ENCODE assay signal across 8 cellular contexts in the genomic region with DNA sequence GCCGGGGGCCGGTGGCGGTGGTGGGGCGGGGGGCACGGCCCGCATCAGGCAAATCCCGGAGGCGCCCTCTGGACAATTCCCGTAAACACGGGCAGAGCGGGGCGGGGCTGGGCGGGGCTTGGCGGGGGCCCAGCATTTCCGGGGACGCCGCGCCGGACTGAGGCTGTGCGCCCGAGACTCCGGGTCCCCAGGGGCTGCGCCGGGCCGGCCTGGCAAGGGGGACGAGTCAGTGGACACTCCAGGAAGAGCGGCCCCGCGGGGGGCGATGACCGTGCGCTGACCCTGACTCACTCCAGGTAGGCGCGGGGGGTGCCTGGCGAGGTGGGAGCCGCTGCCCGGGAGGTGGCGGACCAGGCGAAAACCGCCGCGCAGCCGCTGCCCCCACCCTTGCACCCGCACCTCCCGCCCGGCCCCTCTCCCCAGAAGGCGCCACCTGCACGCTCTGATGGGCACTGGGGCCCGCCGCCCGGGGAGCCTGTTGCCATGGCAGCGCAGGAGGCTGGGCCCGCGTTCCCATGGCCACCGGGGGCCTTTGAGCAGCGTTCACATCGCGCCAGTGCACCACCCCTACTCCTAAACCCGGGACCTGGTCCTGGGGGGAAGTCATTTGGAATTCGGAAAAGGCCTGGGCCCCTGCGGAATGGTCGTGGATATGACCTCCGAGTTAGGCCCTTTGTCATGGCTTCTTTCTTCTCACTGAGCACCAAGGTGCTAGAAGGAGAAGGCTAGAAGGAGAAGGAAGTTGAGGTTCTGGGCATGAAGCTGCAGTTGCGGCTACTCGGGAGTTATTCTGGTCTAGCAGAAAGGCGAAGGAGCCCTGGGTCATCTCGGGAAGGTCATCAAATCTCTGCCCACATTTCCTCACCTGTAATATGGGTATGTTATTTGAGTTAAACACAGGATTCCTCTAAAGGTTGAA. TPM values are rescaled to one million over a fixed set of nuclear protein-coding genes. Genes with fewer than 3 reads are reported as not detected.
A peak's percentile ranks its signal among the peaks of the same experiment; 100 is the strongest.
DNase-seq lines count a peak whose midpoint lies in the region; ATAC-seq and TF ChIP-seq lines count a peak whose summit lies in the region.

No MANE protein-coding gene starts in this region.

- TF ChIP-seq POLR2A in esophagus muscularis mucosa (IDR thresholded peaks at IDR 0.05; ENCODE audit: low read depth) (peak; percentile 72), testis (IDR thresholded peaks at IDR 0.05) (no peak)

- intact Hi-C loops in CD4-positive, alpha-beta memory T cell (cut with micrococcal nuclease): loop anchor here (2.0 kb wide), 2 partner anchors 16 to 46 kb away; a partner anchor contains a TSS
- intact Hi-C loops in esophagus muscularis mucosa (cut with DNase I): no loop called here
- intact Hi-C loops in testis (cut with DNase I; ENCODE audit: low total_unique reads): no loop called here

- ATAC-seq in GM19324 (IDR thresholded peaks at IDR 0.05; ENCODE audit: low FRiP score, unreplicated experiment) (peak; percentile 73), HG03432 (IDR thresholded peaks at IDR 0.05; ENCODE audit: unreplicated experiment) (peak; percentile 76)

- H3K4me3 ChIP-seq in CD4-positive, alpha-beta memory T cell (ENCODE audit: low read length in 2 of 2): peak overlapping the region; percentile 6 to 63
- H3K4me3 ChIP-seq in NT2/D1 (ENCODE audit: insufficient read length, low read depth): peak overlapping the region; percentile 49
- peak overlapping the region; percentile 73 to 95 (median 86) for H3K4me3 ChIP-seq in esophagus muscularis mucosa
- peak overlapping the region; percentile 65 to 68 for H3K4me3 ChIP-seq in testis

- no peaks in the 10 kb centered on the region for H3K36me3 ChIP-seq in CD4-positive, alpha-beta memory T cell (ENCODE audit: insufficient read depth, low read length)
- H3K36me3 ChIP-seq in NT2/D1 (ENCODE audit: insufficient read depth, insufficient read length, low read length) (no peaks in the 10 kb centered on the region), esophagus muscularis mucosa (no peaks in the 10 kb centered on the region), testis (ENCODE audit: low read depth, missing control alignments) (no peaks in the 10 kb centered on the region)

- H3K27ac Mint-ChIP-seq in CD4-positive, alpha-beta memory T cell: peak overlapping the region; percentile 4 to 86 (median 81)

- H3K36me3 Mint-ChIP-seq in CD4-positive, alpha-beta memory T cell: no peaks in the 10 kb centered on the region

- peaks cover 10 to 18% (median 14%) of the 10 kb centered on the region in 4 donors for H3K4me1 Mint-ChIP-seq in CD4-positive, alpha-beta memory T cell

- H3K4me1 ChIP-seq in CD4-positive, alpha-beta memory T cell (ENCODE audit: insufficient read depth, low read length): peaks cover 17% of the 10 kb centered on the region
- H3K4me1 ChIP-seq in NT2/D1 (ENCODE audit: insufficient read depth, insufficient read length) (peaks cover 10% of the 10 kb centered on the region), esophagus muscularis mucosa (peaks cover 23 to 97% (median 84%) of the 10 kb centered on the region in 4 donors), testis (peaks cover 19% of the 10 kb centered on the region)

- H3K27ac ChIP-seq in CD4-positive, alpha-beta memory T cell (ENCODE audit: low read depth, low read length): peak overlapping the region; percentile 51
- H3K27ac ChIP-seq in esophagus muscularis mucosa (replicated peaks in 1 of 4) (peak overlapping the region; percentile 94 to 100 (median 97)), testis (peak overlapping the region; percentile 90 to 93)

- H3K27me3 ChIP-seq in CD4-positive, alpha-beta memory T cell (ENCODE audit: insufficient read depth, low read length): no peaks in the 10 kb centered on the region
- H3K27me3 ChIP-seq in NT2/D1 (ENCODE audit: insufficient read depth, insufficient read length) (no peaks in the 10 kb centered on the region), esophagus muscularis mucosa (peaks cover 0 to 4% (median 1%) of the 10 kb centered on the region in 4 donors), testis (no peaks in the 10 kb centered on the region)

- POLR2A ChIA-PET in CD4-positive, alpha-beta memory T cell (lab: Charles Lee; ENCODE audit: partially characterized antibody): interaction anchor here (1.0 to 4.3 kb wide), 3 partner anchors 16 to 86 kb away, joined by 4 to 27 read pairs (median 4); a partner anchor contains a TSS

- CTCF ChIA-PET in CD4-positive, alpha-beta memory T cell (lab: Charles Lee; ENCODE audit: partially characterized antibody): interaction anchor here (1.0 kb wide), 1 partner anchor 36 kb away, joined by 3 read pairs; no protein-coding TSS in a partner anchor

- peak overlapping the region; percentile 59 for H3K9ac ChIP-seq in NT2/D1 (ENCODE audit: insufficient read length, low read depth)

- DNase-seq in CD4-positive, alpha-beta memory T cell: peak; percentile 56 to 71 (median 65)
- DNase-seq in NT2/D1 (ENCODE audit: low read depth, low spot score): no peak
- peak; percentile 34 for DNase-seq in activated T-cell treated with anti-CD3 and anti-CD28 coated beads for 48 hours (ENCODE audit: low read depth)
- DNase-seq in esophagus muscularis mucosa (ENCODE audit: extremely low spot score): no peak
- peak; percentile 45 for DNase-seq in myocyte (ENCODE audit: low read depth)
- DNase-seq in testis: peak; percentile 79

- TF ChIP-seq CTCF in esophagus muscularis mucosa (IDR thresholded peaks at IDR 0.05): peak in 1 of 3 experiments; percentile 2
- no peak for TF ChIP-seq CTCF in testis (IDR thresholded peaks at IDR 0.05)

- no peaks in the 10 kb centered on the region for H3K27me3 Mint-ChIP-seq in CD4-positive, alpha-beta memory T cell

- no peaks in the 10 kb centered on the region for H3K9me3 ChIP-seq in CD4-positive, alpha-beta memory T cell (ENCODE audit: control insufficient read depth in 1 of 2, low read length in 2 of 2)
- H3K9me3 ChIP-seq in NT2/D1 (ENCODE audit: insufficient read depth, low read length) (no peaks in the 10 kb centered on the region), esophagus muscularis mucosa (no peaks in the 10 kb centered on the region), testis (no peaks in the 10 kb centered on the region)

- TF ChIP-seq EP300 in esophagus muscularis mucosa (IDR thresholded peaks at IDR 0.05): peak; percentile 10

- H3K9me3 Mint-ChIP-seq in CD4-positive, alpha-beta memory T cell: no peaks in the 10 kb centered on the region

- WGBS in esophagus muscularis mucosa: 12% methylated on average over 12 of the region's 67 CpGs
- WGBS in testis, 2 donors: 16% methylated on average over 27 to 43 of the region's 67 CpGs

- peak overlapping the region; percentile 81 to 92 (median 88) for H3K4me3 Mint-ChIP-seq in CD4-positive, alpha-beta memory T cell

RNA-seq across cellular contexts. Expression of a gene that starts 16.1 kb away (rescaled TPM):
- total RNA-seq in CD4-positive, alpha-beta memory T cell: 10 to 100 TPM; 18.9 to 23.0 TPM
- 10 to 100 TPM in 1 of 2 donors, 1 to 10 TPM in 1; 4.4 to 10.5 TPM for polyA plus RNA-seq in CD4-positive, alpha-beta memory T cell
- 10 to 100 TPM; 30.7 to 68.3 (median 43.4) TPM for total RNA-seq in esophagus muscularis mucosa
- total RNA-seq in myocyte: 1.8 and 3.5 TPM in 2 replicates
- 2.7 TPM for polyA plus RNA-seq in myocyte (2012)
- 10 to 100 TPM; 59.4 to 78.3 TPM for total RNA-seq in testis
- 22.2 TPM for polyA plus RNA-seq in testis (ENCODE audit: insufficient read depth, low read depth, low replicate concordance)

RNA-seq across cellular contexts. Expression of a gene that starts 48.7 kb away (rescaled TPM):
- 10 to 100 TPM; 95.2 to 98.2 TPM for total RNA-seq in CD4-positive, alpha-beta memory T cell
- 100 to 1,000 TPM; 259 to 345 TPM for polyA plus RNA-seq in CD4-positive, alpha-beta memory T cell
- total RNA-seq in esophagus muscularis mucosa (10 to 100 TPM; 27.2 to 49.0 (median 33.8) TPM), myocyte (9.2 and 17.7 TPM in 2 replicates), testis (10 to 100 TPM; 50.8 to 78.0 TPM)
- polyA plus RNA-seq in myocyte (2012): 84.0 TPM
- 138 TPM for polyA plus RNA-seq in testis (ENCODE audit: insufficient read depth, low read depth, low replicate concordance)

RNA-seq across cellular contexts. Expression of a gene that starts 49.0 kb away (rescaled TPM):
- 10 to 100 TPM; 10.1 to 15.0 TPM for total RNA-seq in CD4-positive, alpha-beta memory T cell
- polyA plus RNA-seq in CD4-positive, alpha-beta memory T cell: 1 to 10 TPM in 1 of 2 donors, under 1 TPM in 1; 0.58 to 2.0 TPM
- total RNA-seq in esophagus muscularis mucosa (1 to 10 TPM; 3.8 to 7.4 (median 5.3) TPM), myocyte (5.2 and 11.2 TPM in 2 replicates), testis (10 to 100 TPM in 1 of 2 donors, 1 to 10 TPM in 1; 6.2 to 16.1 TPM)
- polyA plus RNA-seq in myocyte (2012): 5.1 TPM
- 8.9 TPM for polyA plus RNA-seq in testis (ENCODE audit: insufficient read depth, low read depth, low replicate concordance)

Comparison
In these comparisons a context has a peak if more than half of its experiments do, and no peak if none do; other contexts are left out.
1. DNase-seq: peak in CD4-positive, alpha-beta memory T cell (5 of 5), activated T-cell treated with anti-CD3 and anti-CD28 coated beads for 48 hours (single experiment), myocyte (single experiment) and testis (single experiment); none in NT2/D1 (single experiment) and esophagus muscularis mucosa (single experiment).
2. H3K4me3 ChIP-seq: peak in every context shown above with its lines; median percentile 86 in esophagus muscularis mucosa; 66 in testis; 49 in NT2/D1; 34 in CD4-positive, alpha-beta memory T cell.
3. Peak in every context shown above with its lines, with median percentiles within 50 percentile points of each other: H3K27ac ChIP-seq.